16 cellular contexts compared by ENCODE assay signal in the genomic region with DNA sequence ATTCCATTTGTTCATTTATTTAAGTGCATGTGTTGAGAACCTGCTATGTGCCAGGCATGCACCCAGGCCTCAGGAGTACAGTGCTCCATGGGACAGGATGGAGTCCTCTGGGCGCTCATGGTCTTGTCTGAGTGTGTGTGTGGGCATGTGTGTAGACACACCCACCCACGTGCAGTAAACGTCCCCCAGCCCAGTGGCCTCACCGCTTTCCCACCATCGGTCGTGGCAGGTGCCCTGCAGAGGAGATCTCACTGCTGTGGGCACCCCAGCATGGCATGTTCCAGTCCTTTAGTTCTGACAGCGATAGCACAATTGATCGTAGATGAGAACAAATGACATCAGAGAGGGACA.
DNase-seq lines count a peak whose midpoint lies in the region; ATAC-seq, FAIRE-seq and TF ChIP-seq lines count a peak whose summit lies in the region.
"Had no signal": no experiment of that assay in that cellular context is flagged by ENCODE, and none has a peak within 500 bp of the region (broad histone marks: within the 10 kb centered on the region; RNA-seq: fewer than 3 reads in every experiment).

No MANE protein-coding gene starts in this region.

- peak; percentile 5 for TF ChIP-seq CTCF in CD14-positive monocyte (IDR thresholded peaks at IDR 0.05)
- no peak for TF ChIP-seq CTCF in VCaP (conservative IDR thresholded peaks at IDR 0.05)
- TF ChIP-seq CTCF in kidney (IDR thresholded peaks at IDR 0.05; ENCODE audit: borderline replicate concordance, extremely low read depth, insufficient read depth): no peak
- no peak for TF ChIP-seq CTCF in GM10266 (IDR thresholded peaks at IDR 0.05; ENCODE audit: control insufficient read depth, insufficient read depth, low read depth, missing control alignments)

- H3K27ac ChIP-seq in VCaP (peak overlapping the region; percentile 61), kidney (ENCODE audit: low read depth in 2 of 2, low read length in 2 of 2) (no peak overlapping the region)
- H3K27ac ChIP-seq: A549, hepatocyte, thyroid gland had no signal

- H3K4me1 Mint-ChIP-seq in activated CD4-positive, alpha-beta memory T cell treated with anti-CD3 and anti-CD28 coated beads for 36 hours (ENCODE audit: low read depth): peaks cover 14% of the 10 kb centered on the region
- H3K4me1 Mint-ChIP-seq in activated CD4-positive, alpha-beta memory T cell treated with anti-CD3 and anti-CD28 coated beads, Interleukin-2, amount 10 ng/mL, durations not matched to agents 7 days and 5 days: peaks cover 25% of the 10 kb centered on the region
- no peaks in the 10 kb centered on the region for H3K4me1 Mint-ChIP-seq in CD14-positive monocyte

- peak overlapping the region; percentile 84 for H3K27ac Mint-ChIP-seq in activated CD4-positive, alpha-beta memory T cell treated with anti-CD3 and anti-CD28 coated beads for 36 hours
- no peak overlapping the region for H3K27ac Mint-ChIP-seq in activated CD4-positive, alpha-beta memory T cell treated with anti-CD3 and anti-CD28 coated beads, Interleukin-2, amount 10 ng/mL, durations not matched to agents 7 days and 5 days
- peak overlapping the region in 1 of 7 donors; percentile 63 for H3K27ac Mint-ChIP-seq in CD14-positive monocyte
- H3K27ac Mint-ChIP-seq: activated B cell treated with CpG ODN at 0.5 μM for 24 hours had no signal

- no peak for FAIRE-seq in kidney (lab: Jason Lieb, UNC)
- FAIRE-seq: A549, frontal cortex had no signal

- POLR2A ChIA-PET in activated CD4-positive, alpha-beta memory T cell treated with anti-CD3 and anti-CD28 coated beads for 36 hours (lab: Charles Lee): interaction anchor here (0.6 to 1.5 kb wide), 4 partner anchors 64 to 108 kb away, joined by 3 to 4 read pairs (median 3); no protein-coding TSS in a partner anchor
- POLR2A ChIA-PET in activated CD4-positive, alpha-beta memory T cell treated with anti-CD3 and anti-CD28 coated beads, Interleukin-2, amount 10 ng/mL, durations not matched to agents 7 days and 5 days (lab: Charles Lee): interaction anchor here (0.7 to 8.8 kb wide), 14 partner anchors 11 to 275 kb away, joined by 3 to 142 read pairs (median 6); a partner anchor contains a TSS

- H3K4me3 ChIP-seq in kidney (ENCODE audit: low read length in 2 of 2): no peak overlapping the region
- H3K4me3 ChIP-seq: A549, hepatocyte, stomach, thyroid gland had no signal

- DNase-seq in activated CD4-positive, alpha-beta memory T cell treated with anti-CD3 and anti-CD28 coated beads for 36 hours: no peak
- DNase-seq in activated CD4-positive, alpha-beta memory T cell treated with anti-CD3 and anti-CD28 coated beads, Interleukin-2, amount 10 ng/mL, durations not matched to agents 7 days and 5 days: no peak
- DNase-seq in CD14-positive monocyte (ENCODE audit: low spot score) (no peak), kidney (peak; percentile 49), NCI-H524 treated with DMSO at 0.1 percent for 48 hours (lab: John Stamatoyannopoulos, UW) (no peak), GM10266 (ENCODE audit: extremely low spot score) (no peak)
- DNase-seq: left cardiac atrium had no signal

- peaks cover 38% of the 10 kb centered on the region for H3K36me3 Mint-ChIP-seq in activated CD4-positive, alpha-beta memory T cell treated with anti-CD3 and anti-CD28 coated beads for 36 hours
- peaks cover 58% of the 10 kb centered on the region for H3K36me3 Mint-ChIP-seq in activated CD4-positive, alpha-beta memory T cell treated with anti-CD3 and anti-CD28 coated beads, Interleukin-2, amount 10 ng/mL, durations not matched to agents 7 days and 5 days (ENCODE audit: low read depth)
- H3K36me3 Mint-ChIP-seq in CD14-positive monocyte: peaks cover 64 to 85% of the 10 kb centered on the region in 2 donors

- CTCF ChIA-PET in activated CD4-positive, alpha-beta memory T cell treated with anti-CD3 and anti-CD28 coated beads for 36 hours (lab: Charles Lee): interaction anchor here (0.6 to 10.0 kb wide), 40 partner anchors 8 to 734 kb away, joined by 3 to 354 read pairs (median 6); a partner anchor contains a TSS
- CTCF ChIA-PET in activated CD4-positive, alpha-beta memory T cell treated with anti-CD3 and anti-CD28 coated beads, Interleukin-2, amount 10 ng/mL, durations not matched to agents 7 days and 5 days (lab: Charles Lee): interaction anchor here (0.6 to 10.2 kb wide), 31 partner anchors 8 to 283 kb away, joined by 3 to 167 read pairs (median 5); a partner anchor contains a TSS

- H3K9ac ChIP-seq in kidney (ENCODE audit: low read length in 2 of 2): no peak overlapping the region

- no peaks in the 10 kb centered on the region for H3K9me3 Mint-ChIP-seq in activated CD4-positive, alpha-beta memory T cell treated with anti-CD3 and anti-CD28 coated beads for 36 hours
- H3K9me3 Mint-ChIP-seq in activated CD4-positive, alpha-beta memory T cell treated with anti-CD3 and anti-CD28 coated beads, Interleukin-2, amount 10 ng/mL, durations not matched to agents 7 days and 5 days: no peaks in the 10 kb centered on the region
- peaks cover 0 to 2% (median 0%) of the 10 kb centered on the region in 7 donors for H3K9me3 Mint-ChIP-seq in CD14-positive monocyte
- H3K9me3 Mint-ChIP-seq: activated B cell treated with CpG ODN at 0.5 μM for 24 hours; central memory CD8-positive, alpha-beta T cell had no signal

- H3K27me3 Mint-ChIP-seq in activated CD4-positive, alpha-beta memory T cell treated with anti-CD3 and anti-CD28 coated beads for 36 hours: no peaks in the 10 kb centered on the region
- no peaks in the 10 kb centered on the region for H3K27me3 Mint-ChIP-seq in activated CD4-positive, alpha-beta memory T cell treated with anti-CD3 and anti-CD28 coated beads, Interleukin-2, amount 10 ng/mL, durations not matched to agents 7 days and 5 days
- H3K27me3 Mint-ChIP-seq in CD14-positive monocyte (ENCODE audit: low read depth in 3 of 3): no peaks in the 10 kb centered on the region
- H3K27me3 Mint-ChIP-seq: activated B cell treated with CpG ODN at 0.5 μM for 24 hours; central memory CD8-positive, alpha-beta T cell had no signal

- H3K4me1 ChIP-seq in kidney (ENCODE audit: control insufficient read depth in 1 of 2, insufficient read depth in 1 of 2, low read depth in 1 of 2, low read length in 2 of 2): no peaks in the 10 kb centered on the region
- H3K4me1 ChIP-seq: A549, thyroid gland had no signal

- intact Hi-C loops in activated CD4-positive, alpha-beta memory T cell treated with anti-CD3 and anti-CD28 coated beads for 36 hours (cut with micrococcal nuclease): loop anchor here (1.0 to 5.0 kb wide), 5 partner anchors 51 to 240 kb away; a partner anchor contains a TSS
- intact Hi-C loops in CD14-positive monocyte (cut with micrococcal nuclease) (loop anchor here (2.0 kb wide), 1 partner anchor 109 kb away; no protein-coding TSS in a partner anchor), kidney (cut with DNase I) (loop anchor here (5.0 kb wide), 1 partner anchor 95 kb away; no protein-coding TSS in a partner anchor)

- H3K4me3 Mint-ChIP-seq in activated CD4-positive, alpha-beta memory T cell treated with anti-CD3 and anti-CD28 coated beads for 36 hours: no peak overlapping the region
- no peak overlapping the region for H3K4me3 Mint-ChIP-seq in activated CD4-positive, alpha-beta memory T cell treated with anti-CD3 and anti-CD28 coated beads, Interleukin-2, amount 10 ng/mL, durations not matched to agents 7 days and 5 days
- H3K4me3 Mint-ChIP-seq in CD14-positive monocyte: no peak overlapping the region
- H3K4me3 Mint-ChIP-seq: activated B cell treated with CpG ODN at 0.5 μM for 24 hours; central memory CD8-positive, alpha-beta T cell had no signal

- H3K9me3 ChIP-seq in kidney (ENCODE audit: control insufficient read depth in 1 of 2, low read length in 2 of 2): no peaks in the 10 kb centered on the region
- H3K9me3 ChIP-seq: A549, stomach, thyroid gland had no signal

- no peak for ATAC-seq in GM18511 (IDR thresholded peaks at IDR 0.05; ENCODE audit: unreplicated experiment)

- peaks cover 11 to 21% of the 10 kb centered on the region in 2 donors for H3K36me3 ChIP-seq in kidney (ENCODE audit: control insufficient read depth in 1 of 2, insufficient read depth in 2 of 2, low read length in 2 of 2)
